In the genomic region with DNA sequence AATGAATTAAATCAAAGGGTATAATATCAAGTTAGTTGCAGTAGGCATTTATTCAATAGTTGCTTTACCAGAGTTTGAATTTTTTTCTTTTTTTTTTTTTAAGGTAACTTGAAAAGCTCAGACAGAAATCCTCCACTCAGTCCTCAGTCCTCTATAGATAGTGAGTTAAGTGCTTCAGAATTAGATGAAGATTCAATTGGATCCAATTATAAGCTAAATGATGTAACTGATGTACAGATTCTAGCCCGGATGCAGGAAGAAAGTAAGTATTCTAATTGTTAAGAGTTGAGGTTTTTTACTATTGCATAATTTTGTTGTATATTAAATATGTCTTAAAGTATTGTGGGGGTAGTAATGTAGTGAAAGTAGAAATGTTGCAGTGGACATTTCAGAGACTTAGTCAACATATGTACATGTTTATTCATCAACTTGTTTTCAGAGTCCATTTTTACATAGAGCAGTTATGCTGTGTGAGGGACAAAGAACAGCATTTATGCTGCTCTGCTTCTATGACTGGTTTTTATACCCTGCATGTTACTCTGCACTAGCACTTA, we compare ENCODE assay signal across 1 cellular context.
TF ChIP-seq lines count a peak whose summit lies in the region.

No MANE protein-coding gene starts in this region.

TF ChIP-seq in SK-N-SH treated with all-trans-retinoic acid at 6 μM for 48 hours, 23 proteins besides CTCF, POLR2A, EP300 and RAD21 (continued from another document):
- TF ChIP-seq, protein P1, sequence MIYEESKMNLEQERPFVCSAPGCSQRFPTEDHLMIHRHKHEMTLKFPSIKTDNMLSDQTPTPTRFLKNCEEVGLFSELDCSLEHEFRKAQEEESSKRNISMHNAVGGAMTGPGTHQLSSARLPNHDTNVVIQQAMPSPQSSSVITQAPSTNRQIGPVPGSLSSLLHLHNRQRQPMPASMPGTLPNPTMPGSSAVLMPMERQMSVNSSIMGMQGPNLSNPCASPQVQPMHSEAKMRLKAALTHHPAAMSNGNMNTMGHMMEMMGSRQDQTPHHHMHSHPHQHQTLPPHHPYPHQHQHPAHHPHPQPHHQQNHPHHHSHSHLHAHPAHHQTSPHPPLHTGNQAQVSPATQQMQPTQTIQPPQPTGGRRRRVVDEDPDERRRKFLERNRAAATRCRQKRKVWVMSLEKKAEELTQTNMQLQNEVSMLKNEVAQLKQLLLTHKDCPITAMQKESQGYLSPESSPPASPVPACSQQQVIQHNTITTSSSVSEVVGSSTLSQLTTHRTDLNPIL (CRISPR knock-in tag; IDR thresholded peaks at IDR 0.05; ENCODE audit: low read depth), result peak; percentile 75
- TF ChIP-seq, protein P2, sequence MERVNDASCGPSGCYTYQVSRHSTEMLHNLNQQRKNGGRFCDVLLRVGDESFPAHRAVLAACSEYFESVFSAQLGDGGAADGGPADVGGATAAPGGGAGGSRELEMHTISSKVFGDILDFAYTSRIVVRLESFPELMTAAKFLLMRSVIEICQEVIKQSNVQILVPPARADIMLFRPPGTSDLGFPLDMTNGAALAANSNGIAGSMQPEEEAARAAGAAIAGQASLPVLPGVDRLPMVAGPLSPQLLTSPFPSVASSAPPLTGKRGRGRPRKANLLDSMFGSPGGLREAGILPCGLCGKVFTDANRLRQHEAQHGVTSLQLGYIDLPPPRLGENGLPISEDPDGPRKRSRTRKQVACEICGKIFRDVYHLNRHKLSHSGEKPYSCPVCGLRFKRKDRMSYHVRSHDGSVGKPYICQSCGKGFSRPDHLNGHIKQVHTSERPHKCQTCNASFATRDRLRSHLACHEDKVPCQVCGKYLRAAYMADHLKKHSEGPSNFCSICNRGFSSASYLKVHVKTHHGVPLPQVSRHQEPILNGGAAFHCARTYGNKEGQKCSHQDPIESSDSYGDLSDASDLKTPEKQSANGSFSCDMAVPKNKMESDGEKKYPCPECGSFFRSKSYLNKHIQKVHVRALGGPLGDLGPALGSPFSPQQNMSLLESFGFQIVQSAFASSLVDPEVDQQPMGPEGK (CRISPR knock-in tag; IDR thresholded peaks at IDR 0.05; ENCODE audit: borderline replicate concordance), result no peak
- TF ChIP-seq ARNTL (CRISPR knock-in tag; IDR thresholded peaks at IDR 0.05; ENCODE audit: borderline replicate concordance, low read depth), result no peak
- no peak; the same call in 1 of the 2 replicates for TF ChIP-seq TCF4 (CRISPR knock-in tag; IDR thresholded peaks at IDR 0.05; ENCODE audit: borderline replicate concordance)
- no peak for TF ChIP-seq OSR1 (CRISPR knock-in tag; IDR thresholded peaks at IDR 0.05)
- peak; percentile 40; the same call in 1 of the 2 replicates for TF ChIP-seq ZNF70 (CRISPR knock-in tag; IDR thresholded peaks at IDR 0.05)
- TF ChIP-seq ZNF8 (CRISPR knock-in tag; IDR thresholded peaks at IDR 0.05), result peak; percentile 34; the same call in 1 of the 2 replicates
- TF ChIP-seq, protein P3, sequence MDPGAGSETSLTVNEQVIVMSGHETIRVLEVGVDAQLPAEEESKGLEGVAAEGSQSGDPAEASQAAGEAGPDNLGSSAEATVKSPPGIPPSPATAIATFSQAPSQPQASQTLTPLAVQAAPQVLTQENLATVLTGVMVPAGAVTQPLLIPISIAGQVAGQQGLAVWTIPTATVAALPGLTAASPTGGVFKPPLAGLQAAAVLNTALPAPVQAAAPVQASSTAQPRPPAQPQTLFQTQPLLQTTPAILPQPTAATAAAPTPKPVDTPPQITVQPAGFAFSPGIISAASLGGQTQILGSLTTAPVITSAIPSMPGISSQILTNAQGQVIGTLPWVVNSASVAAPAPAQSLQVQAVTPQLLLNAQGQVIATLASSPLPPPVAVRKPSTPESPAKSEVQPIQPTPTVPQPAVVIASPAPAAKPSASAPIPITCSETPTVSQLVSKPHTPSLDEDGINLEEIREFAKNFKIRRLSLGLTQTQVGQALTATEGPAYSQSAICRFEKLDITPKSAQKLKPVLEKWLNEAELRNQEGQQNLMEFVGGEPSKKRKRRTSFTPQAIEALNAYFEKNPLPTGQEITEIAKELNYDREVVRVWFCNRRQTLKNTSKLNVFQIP (CRISPR knock-in tag; IDR thresholded peaks at IDR 0.05; ENCODE audit: borderline replicate concordance, low read depth), result no peak
- TF ChIP-seq, protein P4, sequence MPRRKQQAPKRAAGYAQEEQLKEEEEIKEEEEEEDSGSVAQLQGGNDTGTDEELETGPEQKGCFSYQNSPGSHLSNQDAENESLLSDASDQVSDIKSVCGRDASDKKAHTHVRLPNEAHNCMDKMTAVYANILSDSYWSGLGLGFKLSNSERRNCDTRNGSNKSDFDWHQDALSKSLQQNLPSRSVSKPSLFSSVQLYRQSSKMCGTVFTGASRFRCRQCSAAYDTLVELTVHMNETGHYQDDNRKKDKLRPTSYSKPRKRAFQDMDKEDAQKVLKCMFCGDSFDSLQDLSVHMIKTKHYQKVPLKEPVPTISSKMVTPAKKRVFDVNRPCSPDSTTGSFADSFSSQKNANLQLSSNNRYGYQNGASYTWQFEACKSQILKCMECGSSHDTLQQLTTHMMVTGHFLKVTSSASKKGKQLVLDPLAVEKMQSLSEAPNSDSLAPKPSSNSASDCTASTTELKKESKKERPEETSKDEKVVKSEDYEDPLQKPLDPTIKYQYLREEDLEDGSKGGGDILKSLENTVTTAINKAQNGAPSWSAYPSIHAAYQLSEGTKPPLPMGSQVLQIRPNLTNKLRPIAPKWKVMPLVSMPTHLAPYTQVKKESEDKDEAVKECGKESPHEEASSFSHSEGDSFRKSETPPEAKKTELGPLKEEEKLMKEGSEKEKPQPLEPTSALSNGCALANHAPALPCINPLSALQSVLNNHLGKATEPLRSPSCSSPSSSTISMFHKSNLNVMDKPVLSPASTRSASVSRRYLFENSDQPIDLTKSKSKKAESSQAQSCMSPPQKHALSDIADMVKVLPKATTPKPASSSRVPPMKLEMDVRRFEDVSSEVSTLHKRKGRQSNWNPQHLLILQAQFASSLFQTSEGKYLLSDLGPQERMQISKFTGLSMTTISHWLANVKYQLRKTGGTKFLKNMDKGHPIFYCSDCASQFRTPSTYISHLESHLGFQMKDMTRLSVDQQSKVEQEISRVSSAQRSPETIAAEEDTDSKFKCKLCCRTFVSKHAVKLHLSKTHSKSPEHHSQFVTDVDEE (CRISPR knock-in tag; IDR thresholded peaks at IDR 0.05), result peak; percentile 65
- TF ChIP-seq RARB (CRISPR knock-in tag; IDR thresholded peaks at IDR 0.05), result no peak
- no peak for TF ChIP-seq ESRRG (CRISPR knock-in tag; IDR thresholded peaks at IDR 0.05)
- no peak for TF ChIP-seq ZFP30 (CRISPR knock-in tag; IDR thresholded peaks at IDR 0.05)
